ENCODE assay signal across 17 cellular contexts in genomic region chr3:6860149-6860548, GRCh38. TPM values are rescaled to one million over a fixed set of nuclear protein-coding genes. Genes with fewer than 3 reads are reported as not detected.
A peak's percentile ranks its signal among the peaks of the same experiment; 100 is the strongest.
DNase-seq lines count a peak whose midpoint lies in the region; ATAC-seq and TF ChIP-seq lines count a peak whose summit lies in the region.
"Had no signal": no experiment of that assay in that cellular context is flagged by ENCODE, and none has a peak within 500 bp of the region (broad histone marks: within the 10 kb centered on the region; RNA-seq: fewer than 3 reads in every experiment).

No MANE protein-coding gene starts in this region.

- H3K36me3 Mint-ChIP-seq in nephron progenitor cell (ENCODE audit: low read depth), result no peaks in the 10 kb centered on the region
- H3K36me3 Mint-ChIP-seq: CD4-positive, CD25-positive, alpha-beta regulatory T cell had no signal

- H3K9me3 ChIP-seq in uterus, result no peaks in the 10 kb centered on the region
- H3K9me3 ChIP-seq: neutrophil, testis had no signal

- ATAC-seq in HG02763 (IDR thresholded peaks at IDR 0.05; ENCODE audit: unreplicated experiment), result no peak
- no peak for ATAC-seq in GM19463 (IDR thresholded peaks at IDR 0.05; ENCODE audit: unreplicated experiment)

- H3K27ac Mint-ChIP-seq in nephron progenitor cell, result no peak overlapping the region
- H3K27ac Mint-ChIP-seq: CD4-positive, CD25-positive, alpha-beta regulatory T cell had no signal

- H3K27me3 ChIP-seq in uterus, result no peaks in the 10 kb centered on the region
- H3K27me3 ChIP-seq: testis had no signal

- no peaks in the 10 kb centered on the region for H3K9me3 Mint-ChIP-seq in nephron progenitor cell

- TF ChIP-seq CTCF in GM20000 (IDR thresholded peaks at IDR 0.05; ENCODE audit: extremely low read depth, missing control alignments), result no peak
- TF ChIP-seq CTCF in nephron progenitor cell (IDR thresholded peaks at IDR 0.05), result no peak
- TF ChIP-seq CTCF in uterus (IDR thresholded peaks at IDR 0.05), result no peak

- H3K36me3 ChIP-seq in uterus, result no peaks in the 10 kb centered on the region
- H3K36me3 ChIP-seq: neutrophil had no signal

- no peak overlapping the region for H3K4me3 ChIP-seq in uterus
- H3K4me3 ChIP-seq: K562 had no signal

- peak overlapping the region; percentile 71 for H3K4me3 Mint-ChIP-seq in nephron progenitor cell
- H3K4me3 Mint-ChIP-seq: CD4-positive, CD25-positive, alpha-beta regulatory T cell had no signal

- intact Hi-C loops in head of caudate nucleus (cut with DNase I), result no loop called here
- intact Hi-C loops in uterus (cut with DNase I; ENCODE audit: low total_unique reads), result no loop called here

- H3K27ac ChIP-seq in uterus, result no peak overlapping the region
- H3K27ac ChIP-seq: neutrophil, testis had no signal

- no peaks in the 10 kb centered on the region for H3K4me1 ChIP-seq in uterus

- H3K27me3 Mint-ChIP-seq in nephron progenitor cell (ENCODE audit: low read depth, poor library complexity), result peaks cover 94% of the 10 kb centered on the region

- TF ChIP-seq POLR2A in uterus (IDR thresholded peaks at IDR 0.05), result no peak

- peaks cover 18% of the 10 kb centered on the region for H3K4me1 Mint-ChIP-seq in nephron progenitor cell

- DNase-seq in GM20000 (ENCODE audit: low spot score), result peak; percentile 30
- DNase-seq in NCI-H146 treated with DMSO at 0.1 percent for 48 hours (lab: John Stamatoyannopoulos, UW; ENCODE audit: unreplicated experiment), result peak; percentile 2
- DNase-seq in head of caudate nucleus, result peak in 28 of 42 donors; percentile 2 to 71 (median 27)
- no peak for DNase-seq in nephron progenitor cell
- no peak for DNase-seq in NK-92 treated with Interleukin-12 subunit alpha and Interleukin-12 subunit beta, amount 100 ng/mL, for 24 hours (lab: John Stamatoyannopoulos, UW)
- DNase-seq in uterus, result no peak
- DNase-seq: activated CD4-positive, alpha-beta T cell treated with anti-CD3 and anti-CD28 coated beads for 4 hours; activated effector memory CD4-positive, alpha-beta T cell treated with Interleukin-2 at 50 U/mL for 16 hours; CD4-positive, CD25-positive, alpha-beta regulatory T cell; DMS153; NCI-H2029; NCI-H510A had no signal

RNA-seq across cellular contexts. Expression of gene GRM7, which starts 0.8 kb away (rescaled TPM):
- total RNA-seq in uterus, result 10 to 100 TPM in 1 of 4 donors, under 1 TPM in 3; 0.29 to 15.8 (median 0.67) TPM
- total RNA-seq: CD4-positive, CD25-positive, alpha-beta regulatory T cell; K562 had no signal

Comparison
In these comparisons a context has a peak if more than half of its experiments do, and no peak if none do; other contexts are left out.
1. DNase-seq: peak in GM20000 (single experiment), NCI-H146 treated with DMSO at 0.1 percent for 48 hours (single experiment) and head of caudate nucleus (28 of 42); none in nephron progenitor cell (single experiment), NK-92 treated with Interleukin-12 subunit alpha and Interleukin-12 subunit beta, amount 100 ng/mL, for 24 hours (single experiment) and uterus (0 of 2).